In genomic region chr17:79925242-79925957, GRCh38 we compare ENCODE assay signal across 9 cellular contexts.
DNase-seq lines count a peak whose midpoint lies in the region; ATAC-seq, FAIRE-seq and TF ChIP-seq lines count a peak whose summit lies in the region.
"Had no signal": no experiment of that assay in that cellular context is flagged by ENCODE, and none has a peak within 500 bp of the region (broad histone marks: within the 10 kb centered on the region; RNA-seq: fewer than 3 reads in every experiment).

No MANE protein-coding gene starts in this region.

- no peak for TF ChIP-seq POLR2A in HepG2 (IDR thresholded peaks at IDR 0.05; ENCODE audit: insufficient read depth in 1 of 2, low read depth in 2 of 2, low read length in 2 of 2)

- TF ChIP-seq EP300 in HepG2 (IDR thresholded peaks at IDR 0.05; ENCODE audit: low read depth in 2 of 2, low read length in 2 of 2), result no peak
- no peak for TF ChIP-seq EP300 in HepG2 (CRISPR knock-in tag; IDR thresholded peaks at IDR 0.05; ENCODE audit: borderline replicate concordance)

- H3K79me2 ChIP-seq in HepG2 (ENCODE audit: insufficient read depth, low read length), result no peaks in the 10 kb centered on the region

- H3K27me3 Mint-ChIP-seq in activated CD8-positive, alpha-beta memory T cell treated with anti-CD3 and anti-CD28 coated beads, Interleukin-2, amount 10 ng/mL, durations not matched to agents 7 days and 5 days, result peaks cover 10% of the 10 kb centered on the region

- peak overlapping the region; percentile 68 for H3K27ac ChIP-seq in HepG2 (ENCODE audit: extremely low read length, insufficient read depth, low read length)
- H3K27ac ChIP-seq in urinary bladder (ENCODE audit: low read depth), result peak overlapping the region; percentile 12

- H3K4me1 ChIP-seq in HepG2 (ENCODE audit: insufficient read depth, low read length), result peaks cover 65% of the 10 kb centered on the region
- H3K4me1 ChIP-seq in urinary bladder (ENCODE audit: insufficient read depth), result no peaks in the 10 kb centered on the region

- H3K4me3 Mint-ChIP-seq in activated CD8-positive, alpha-beta memory T cell treated with anti-CD3 and anti-CD28 coated beads, Interleukin-2, amount 10 ng/mL, durations not matched to agents 7 days and 5 days, result peak overlapping the region; percentile 11
- H3K4me3 Mint-ChIP-seq: brain had no signal

- intact Hi-C loops in HepG2 (cut with micrococcal nuclease; ENCODE audit: unreplicated experiment), result loop anchor here (5.0 kb wide), 1 partner anchor 78 kb away; no protein-coding TSS in a partner anchor

- H3K9ac ChIP-seq in HepG2 (ENCODE audit: insufficient read depth, low read depth, low read length), result peak overlapping the region; percentile 52

- no TSS peak for BruUV-seq in HepG2 (replicated peaks; lab: Mats Ljungman, UMichigan)

- H3K4me1 Mint-ChIP-seq in activated CD8-positive, alpha-beta memory T cell treated with anti-CD3 and anti-CD28 coated beads, Interleukin-2, amount 10 ng/mL, durations not matched to agents 7 days and 5 days, result peaks cover 19% of the 10 kb centered on the region

- H3K27ac Mint-ChIP-seq in activated CD8-positive, alpha-beta memory T cell treated with anti-CD3 and anti-CD28 coated beads, Interleukin-2, amount 10 ng/mL, durations not matched to agents 7 days and 5 days, result no peak overlapping the region

- no peaks in the 10 kb centered on the region for H3K36me3 ChIP-seq in HepG2 (replicated peaks in 1 of 2; ENCODE audit: control insufficient read depth in 1 of 2, insufficient read depth in 2 of 2, low read length in 2 of 2)
- no peaks in the 10 kb centered on the region for H3K36me3 ChIP-seq in urinary bladder (ENCODE audit: insufficient read depth)

- no peak for DNase-seq in activated CD8-positive, alpha-beta memory T cell treated with anti-CD3 and anti-CD28 coated beads, Interleukin-2, amount 10 ng/mL, durations not matched to agents 7 days and 5 days
- no peak for DNase-seq in activated CD8-positive, alpha-beta memory T cell treated with anti-CD3 and anti-CD28 coated beads for 24 hours
- DNase-seq in T47D (ENCODE audit: low read depth in 1 of 2, low spot score in 1 of 2) (peak; percentile 64 to 66), HepG2 (ENCODE audit: low spot score) (no peak), NCI-H2171 treated with DMSO at 0.1 percent for 48 hours (lab: John Stamatoyannopoulos, UW) (no peak), NCI-H2227 (lab: John Stamatoyannopoulos, UW; ENCODE audit: unreplicated experiment) (no peak)

- H2AFZ ChIP-seq in HepG2 (ENCODE audit: low read length), result no peak overlapping the region

- CTCF ChIA-PET in activated CD8-positive, alpha-beta memory T cell treated with anti-CD3 and anti-CD28 coated beads, Interleukin-2, amount 10 ng/mL, durations not matched to agents 7 days and 5 days (lab: Charles Lee), result no interaction called here
- CTCF ChIA-PET in HepG2 (lab: Yijun Ruan, JAX; ENCODE audit: low intra/inter-chr PET ratio, low total read pairs), result interaction anchor here (1.1 kb wide), 1 partner anchor 80 kb away, joined by 3 read pairs; no protein-coding TSS in a partner anchor

- POLR2A ChIA-PET in HepG2 (lab: Yijun Ruan, JAX), result interaction anchor here (0.8 to 3.4 kb wide), 13 partner anchors 10 to 128 kb away, joined by 3 to 76 read pairs (median 8); partner anchors contain the start of genes CBX4 and CBX8

- H3K36me3 Mint-ChIP-seq in activated CD8-positive, alpha-beta memory T cell treated with anti-CD3 and anti-CD28 coated beads, Interleukin-2, amount 10 ng/mL, durations not matched to agents 7 days and 5 days, result no peaks in the 10 kb centered on the region
- H3K36me3 Mint-ChIP-seq: brain had no signal

- no peak for FAIRE-seq in HepG2 (lab: Jason Lieb, UNC)

- H3K9me3 Mint-ChIP-seq in activated CD8-positive, alpha-beta memory T cell treated with anti-CD3 and anti-CD28 coated beads, Interleukin-2, amount 10 ng/mL, durations not matched to agents 7 days and 5 days (ENCODE audit: low read depth), result no peaks in the 10 kb centered on the region

- H3K4me3 ChIP-seq in HepG2 (replicated peaks in 1 of 3; ENCODE audit: insufficient read depth in 1 of 3, low read depth in 2 of 3, low read length in 3 of 3), result peak overlapping the region in 1 of 3 experiments; percentile 23; a peak in 1 of 6 replicates
- H3K4me3 ChIP-seq in urinary bladder (ENCODE audit: low read depth, low read length), result no peak overlapping the region

- no peak for ATAC-seq in activated CD8-positive, alpha-beta memory T cell treated with anti-CD3 and anti-CD28 coated beads, Interleukin-2, amount 10 ng/mL, durations not matched to agents 7 days and 5 days
- ATAC-seq in HepG2, result peak; percentile 4
- ATAC-seq in GM21737 (IDR thresholded peaks at IDR 0.05; ENCODE audit: unreplicated experiment), result no peak

- H3K27me3 ChIP-seq in HepG2 (ENCODE audit: control insufficient read depth in 1 of 2, insufficient read depth in 2 of 2, low read length in 2 of 2), result peaks cover 3 to 4% of the 10 kb centered on the region in 2 experiments; a peak in 3 of 5 replicates

- 79% methylated on average over 19 of the region's 29 CpGs for WGBS in HepG2 (ENCODE audit: low lambda C conversion rate)
- 65% methylated on average over 29 of the region's 29 CpGs for WGBS in urinary bladder

- in situ Hi-C loops in T47D (cut with HindIII; ENCODE audit: low pct_unique_long_range_greater_than_20kb, low sequenced_read_pairs) (no loop called here), HepG2 (cut with HindIII; ENCODE audit: extremely low pct_ligation_motif_present, low pct_unique_long_range_greater_than_20kb) (loop anchor here (5.0 kb wide), 2 partner anchors 67 to 83 kb away; no protein-coding TSS in a partner anchor)

- TF ChIP-seq RAD21 in HepG2 (CRISPR knock-in tag; IDR thresholded peaks at IDR 0.05), result no peak

- H4K20me1 ChIP-seq in HepG2 (ENCODE audit: insufficient read depth, low read length), result no peaks in the 10 kb centered on the region

- no peaks in the 10 kb centered on the region for H3K9me3 ChIP-seq in HepG2 (ENCODE audit: low read length)

- 0 out of 2 replicates have a peak, but pooled peaks have one; percentile 16 for TF ChIP-seq CTCF in HepG2 (CRISPR knock-in tag; IDR thresholded peaks at IDR 0.05)

- H3K4me2 ChIP-seq in HepG2 (ENCODE audit: low read depth, low read length), result peak overlapping the region; percentile 66

TF ChIP-seq in HepG2, 621 proteins besides CTCF, POLR2A, EP300 and RAD21 (continues in another document):
- TF ChIP-seq, protein P1, sequence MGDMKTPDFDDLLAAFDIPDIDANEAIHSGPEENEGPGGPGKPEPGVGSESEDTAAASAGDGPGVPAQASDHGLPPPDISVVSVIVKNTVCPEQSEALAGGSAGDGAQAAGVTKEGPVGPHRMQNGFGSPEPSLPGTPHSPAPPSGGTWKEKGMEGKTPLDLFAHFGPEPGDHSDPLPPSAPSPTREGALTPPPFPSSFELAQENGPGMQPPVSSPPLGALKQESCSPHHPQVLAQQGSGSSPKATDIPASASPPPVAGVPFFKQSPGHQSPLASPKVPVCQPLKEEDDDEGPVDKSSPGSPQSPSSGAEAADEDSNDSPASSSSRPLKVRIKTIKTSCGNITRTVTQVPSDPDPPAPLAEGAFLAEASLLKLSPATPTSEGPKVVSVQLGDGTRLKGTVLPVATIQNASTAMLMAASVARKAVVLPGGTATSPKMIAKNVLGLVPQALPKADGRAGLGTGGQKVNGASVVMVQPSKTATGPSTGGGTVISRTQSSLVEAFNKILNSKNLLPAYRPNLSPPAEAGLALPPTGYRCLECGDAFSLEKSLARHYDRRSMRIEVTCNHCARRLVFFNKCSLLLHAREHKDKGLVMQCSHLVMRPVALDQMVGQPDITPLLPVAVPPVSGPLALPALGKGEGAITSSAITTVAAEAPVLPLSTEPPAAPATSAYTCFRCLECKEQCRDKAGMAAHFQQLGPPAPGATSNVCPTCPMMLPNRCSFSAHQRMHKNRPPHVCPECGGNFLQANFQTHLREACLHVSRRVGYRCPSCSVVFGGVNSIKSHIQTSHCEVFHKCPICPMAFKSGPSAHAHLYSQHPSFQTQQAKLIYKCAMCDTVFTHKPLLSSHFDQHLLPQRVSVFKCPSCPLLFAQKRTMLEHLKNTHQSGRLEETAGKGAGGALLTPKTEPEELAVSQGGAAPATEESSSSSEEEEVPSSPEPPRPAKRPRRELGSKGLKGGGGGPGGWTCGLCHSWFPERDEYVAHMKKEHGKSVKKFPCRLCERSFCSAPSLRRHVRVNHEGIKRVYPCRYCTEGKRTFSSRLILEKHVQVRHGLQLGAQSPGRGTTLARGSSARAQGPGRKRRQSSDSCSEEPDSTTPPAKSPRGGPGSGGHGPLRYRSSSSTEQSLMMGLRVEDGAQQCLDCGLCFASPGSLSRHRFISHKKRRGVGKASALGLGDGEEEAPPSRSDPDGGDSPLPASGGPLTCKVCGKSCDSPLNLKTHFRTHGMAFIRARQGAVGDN (CRISPR knock-in tag; IDR thresholded peaks at IDR 0.05), result 0 out of 2 replicates have a peak, but pooled peaks have one; percentile 16
- TF ChIP-seq ZIK1 (CRISPR knock-in tag; IDR thresholded peaks at IDR 0.05; ENCODE audit: borderline replicate concordance, low read depth) (no peak), HIVEP1 (CRISPR knock-in tag; IDR thresholded peaks at IDR 0.05) (peak; percentile 27; the same call in 1 of the 2 replicates), ESRRA (CRISPR knock-in tag; IDR thresholded peaks at IDR 0.05; ENCODE audit: low read depth) (no peak), THAP7 (CRISPR knock-in tag; IDR thresholded peaks at IDR 0.05) (no peak), DMAP1 (CRISPR knock-in tag; IDR thresholded peaks at IDR 0.05) (peak; percentile 3; the same call in 1 of the 2 replicates), ZNF703 (CRISPR knock-in tag; IDR thresholded peaks at IDR 0.05; ENCODE audit: borderline replicate concordance) (0 out of 2 replicates have a peak, but pooled peaks have one; percentile 27), ZFP1 (CRISPR knock-in tag; IDR thresholded peaks at IDR 0.05) (no peak)
- TF ChIP-seq, protein P2, sequence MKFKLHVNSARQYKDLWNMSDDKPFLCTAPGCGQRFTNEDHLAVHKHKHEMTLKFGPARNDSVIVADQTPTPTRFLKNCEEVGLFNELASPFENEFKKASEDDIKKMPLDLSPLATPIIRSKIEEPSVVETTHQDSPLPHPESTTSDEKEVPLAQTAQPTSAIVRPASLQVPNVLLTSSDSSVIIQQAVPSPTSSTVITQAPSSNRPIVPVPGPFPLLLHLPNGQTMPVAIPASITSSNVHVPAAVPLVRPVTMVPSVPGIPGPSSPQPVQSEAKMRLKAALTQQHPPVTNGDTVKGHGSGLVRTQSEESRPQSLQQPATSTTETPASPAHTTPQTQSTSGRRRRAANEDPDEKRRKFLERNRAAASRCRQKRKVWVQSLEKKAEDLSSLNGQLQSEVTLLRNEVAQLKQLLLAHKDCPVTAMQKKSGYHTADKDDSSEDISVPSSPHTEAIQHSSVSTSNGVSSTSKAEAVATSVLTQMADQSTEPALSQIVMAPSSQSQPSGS (CRISPR knock-in tag; IDR thresholded peaks at IDR 0.05), result peak; percentile 6; the same call in 1 of the 2 replicates

Comparison
In these comparisons a context has a peak if more than half of its experiments do, and no peak if none do; other contexts are left out.
1. DNase-seq: peak in T47D (2 of 2); none in activated CD8-positive, alpha-beta memory T cell treated with anti-CD3 and anti-CD28 coated beads, Interleukin-2, amount 10 ng/mL, durations not matched to agents 7 days and 5 days (single experiment), activated CD8-positive, alpha-beta memory T cell treated with anti-CD3 and anti-CD28 coated beads for 24 hours (single experiment), HepG2 (single experiment), NCI-H2171 treated with DMSO at 0.1 percent for 48 hours (single experiment) and NCI-H2227 (single experiment).